8 cellular contexts compared by ENCODE assay signal in the genomic region with DNA sequence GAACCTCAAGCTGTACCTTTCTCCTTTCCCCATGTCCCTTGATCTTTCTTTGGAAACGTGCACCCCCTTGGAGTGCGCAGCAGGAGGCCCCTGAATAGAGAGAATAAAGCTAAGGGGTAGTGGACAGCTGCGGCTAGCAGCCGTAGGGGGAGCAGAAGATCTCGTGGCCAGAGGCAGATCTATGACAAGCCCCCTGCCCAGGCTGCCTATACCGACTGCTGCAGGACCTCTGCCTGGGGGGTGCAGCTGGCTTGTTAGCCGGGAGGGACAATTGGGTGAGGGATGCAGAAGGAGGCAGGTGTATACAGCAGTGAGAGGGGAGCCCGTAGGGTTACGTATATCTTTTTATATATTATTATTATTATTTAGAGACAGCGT. TPM values are rescaled to one million over a fixed set of nuclear protein-coding genes. Genes with fewer than 3 reads are reported as not detected.
A peak's percentile ranks its signal among the peaks of the same experiment; 100 is the strongest.
DNase-seq lines count a peak whose midpoint lies in the region; ATAC-seq lines count a peak whose summit lies in the region.
"Not testable (repeated sequence)": the region's sequence is repeated elsewhere in the genome, so short reads cannot be mapped to it uniquely, and the experiment has no call there.

No MANE protein-coding gene starts in this region.

- not testable (repeated sequence) for H3K27me3 Mint-ChIP-seq in activated CD8-positive, alpha-beta T cell treated with anti-CD3 and anti-CD28 coated beads, Interleukin-2, amount 10 ng/mL, durations not matched to agents 7 days and 5 days (ENCODE audit: low read depth); stimulated activated naive CD8-positive, alpha-beta T cell treated with anti-CD3 and anti-CD28 coated beads, Interleukin-15, amount 100 ng/mL, for 72 hours

- not testable (repeated sequence) for H3K27ac Mint-ChIP-seq in activated CD8-positive, alpha-beta T cell treated with anti-CD3 and anti-CD28 coated beads, Interleukin-2, amount 10 ng/mL, durations not matched to agents 7 days and 5 days; stimulated activated naive CD8-positive, alpha-beta T cell treated with anti-CD3 and anti-CD28 coated beads, Interleukin-15, amount 100 ng/mL, for 72 hours

- peak; percentile 32 for ATAC-seq in GM18870 (IDR thresholded peaks at IDR 0.05; ENCODE audit: unreplicated experiment)
- ATAC-seq in GM21390 (IDR thresholded peaks at IDR 0.05; ENCODE audit: unreplicated experiment), result peak; percentile 32
- ATAC-seq in HG02678 (IDR thresholded peaks at IDR 0.05; ENCODE audit: unreplicated experiment), result peak; percentile 36
- peak; percentile 33 for ATAC-seq in HG03097 (IDR thresholded peaks at IDR 0.05; ENCODE audit: low FRiP score, unreplicated experiment)
- peak; percentile 18 for ATAC-seq in HG03565 (IDR thresholded peaks at IDR 0.05; ENCODE audit: unreplicated experiment)
- peak; percentile 19 for ATAC-seq in activated CD8-positive, alpha-beta T cell treated with anti-CD3 and anti-CD28 coated beads, Interleukin-2, amount 10 ng/mL, durations not matched to agents 7 days and 5 days
- ATAC-seq in left colon, result peak; percentile 14
- ATAC-seq in stimulated activated naive CD8-positive, alpha-beta T cell treated with anti-CD3 and anti-CD28 coated beads, Interleukin-15, amount 100 ng/mL, for 72 hours, result peak; percentile 41

- H3K4me3 Mint-ChIP-seq in activated CD8-positive, alpha-beta T cell treated with anti-CD3 and anti-CD28 coated beads, Interleukin-2, amount 10 ng/mL, durations not matched to agents 7 days and 5 days; stimulated activated naive CD8-positive, alpha-beta T cell treated with anti-CD3 and anti-CD28 coated beads, Interleukin-15, amount 100 ng/mL, for 72 hours: not testable (repeated sequence)

- not testable (repeated sequence) for H3K9me3 Mint-ChIP-seq in activated CD8-positive, alpha-beta T cell treated with anti-CD3 and anti-CD28 coated beads, Interleukin-2, amount 10 ng/mL, durations not matched to agents 7 days and 5 days (ENCODE audit: insufficient read depth); stimulated activated naive CD8-positive, alpha-beta T cell treated with anti-CD3 and anti-CD28 coated beads, Interleukin-15, amount 100 ng/mL, for 72 hours

- not testable (repeated sequence) for H3K36me3 Mint-ChIP-seq in activated CD8-positive, alpha-beta T cell treated with anti-CD3 and anti-CD28 coated beads, Interleukin-2, amount 10 ng/mL, durations not matched to agents 7 days and 5 days (ENCODE audit: low read depth)

- not testable (repeated sequence) for H3K4me1 Mint-ChIP-seq in activated CD8-positive, alpha-beta T cell treated with anti-CD3 and anti-CD28 coated beads, Interleukin-2, amount 10 ng/mL, durations not matched to agents 7 days and 5 days (ENCODE audit: low read depth); stimulated activated naive CD8-positive, alpha-beta T cell treated with anti-CD3 and anti-CD28 coated beads, Interleukin-15, amount 100 ng/mL, for 72 hours

- intact Hi-C loops in left colon (cut with DNase I, micrococcal nuclease), result not testable (repeated sequence)

- DNase-seq in activated CD8-positive, alpha-beta T cell treated with anti-CD3 and anti-CD28 coated beads, Interleukin-2, amount 10 ng/mL, durations not matched to agents 7 days and 5 days; left colon; stimulated activated naive CD8-positive, alpha-beta T cell treated with anti-CD3 and anti-CD28 coated beads, Interleukin-15, amount 100 ng/mL, for 72 hours: not testable (repeated sequence)

- POLR2A ChIA-PET in activated CD8-positive, alpha-beta T cell treated with anti-CD3 and anti-CD28 coated beads, Interleukin-2, amount 10 ng/mL, durations not matched to agents 7 days and 5 days (lab: Charles Lee), result not testable (repeated sequence)

- CTCF ChIA-PET in activated CD8-positive, alpha-beta T cell treated with anti-CD3 and anti-CD28 coated beads, Interleukin-2, amount 10 ng/mL, durations not matched to agents 7 days and 5 days (lab: Charles Lee), result not testable (repeated sequence)

RNA-seq across cellular contexts. Expression of a gene that starts 0.5 kb away (rescaled TPM):
- 10 to 100 TPM; 55.7 to 62.0 TPM for total RNA-seq in activated CD8-positive, alpha-beta T cell treated with anti-CD3 and anti-CD28 coated beads, Interleukin-2, amount 10 ng/mL, durations not matched to agents 7 days and 5 days
- 10 to 100 TPM; 49.4 to 50.9 TPM for total RNA-seq in left colon

RNA-seq across cellular contexts. Expression of a gene that starts 14.4 kb away (rescaled TPM):
- 10 to 100 TPM; 16.7 to 21.7 TPM for total RNA-seq in activated CD8-positive, alpha-beta T cell treated with anti-CD3 and anti-CD28 coated beads, Interleukin-2, amount 10 ng/mL, durations not matched to agents 7 days and 5 days
- 10 to 100 TPM; 12.6 to 15.2 TPM for total RNA-seq in left colon

RNA-seq across cellular contexts. Expression of a gene that starts 14.5 kb away (rescaled TPM):
- total RNA-seq in activated CD8-positive, alpha-beta T cell treated with anti-CD3 and anti-CD28 coated beads, Interleukin-2, amount 10 ng/mL, durations not matched to agents 7 days and 5 days, result 10 to 100 TPM; 10.8 to 11.1 TPM
- 1 to 10 TPM; 9.5 to 9.9 TPM for total RNA-seq in left colon

RNA-seq across cellular contexts. Expression of a gene that starts 38.4 kb away (rescaled TPM):
- total RNA-seq in activated CD8-positive, alpha-beta T cell treated with anti-CD3 and anti-CD28 coated beads, Interleukin-2, amount 10 ng/mL, durations not matched to agents 7 days and 5 days, result 10 to 100 TPM; 18.9 to 21.1 TPM
- total RNA-seq in left colon, result 10 to 100 TPM; 13.4 to 22.5 TPM

RNA-seq across cellular contexts. Expression of a gene that starts 45.8 kb away (rescaled TPM):
- 10 to 100 TPM; 72.5 to 72.8 TPM for total RNA-seq in activated CD8-positive, alpha-beta T cell treated with anti-CD3 and anti-CD28 coated beads, Interleukin-2, amount 10 ng/mL, durations not matched to agents 7 days and 5 days
- 1 to 10 TPM; 4.2 to 6.8 TPM for total RNA-seq in left colon
